In genomic region chr20:45971675-45972499, GRCh38 we compare ENCODE assay signal across 8 cellular contexts. TPM values are rescaled to one million over a fixed set of nuclear protein-coding genes. Genes with fewer than 3 reads are reported as not detected.
DNase-seq lines count a peak whose midpoint lies in the region; ATAC-seq, FAIRE-seq and TF ChIP-seq lines count a peak whose summit lies in the region.

Gene ZNF335 (minus strand): TSS chr20:45972203. CDS start chr20:45971410, 793 bp downstream.

- TF ChIP-seq CTCF in psoas muscle (IDR thresholded peaks at IDR 0.05), result peak; percentile 49

- FAIRE-seq in urothelium cell line (lab: Jason Lieb, UNC), result peak; percentile 86

- ATAC-seq in GM18498 (IDR thresholded peaks at IDR 0.05; ENCODE audit: unreplicated experiment), result peak; percentile 77
- peak; percentile 60 for ATAC-seq in HG02938 (IDR thresholded peaks at IDR 0.05; ENCODE audit: unreplicated experiment)
- ATAC-seq in left ventricle myocardium superior, result peak; percentile 94
- ATAC-seq in psoas muscle, result peak; percentile 90 to 92 (median 92)

- no peaks in the 10 kb centered on the region for H3K27me3 ChIP-seq in psoas muscle (ENCODE audit: insufficient read depth in 3 of 3, low read length in 2 of 3)

- H3K27ac ChIP-seq in angular gyrus (ENCODE audit: low read depth, low read length), result peak within 1 kb of the TSS; percentile 99
- H3K27ac ChIP-seq in psoas muscle, result peak within 1 kb of the TSS; percentile 97

- intact Hi-C loops in left ventricle myocardium superior (cut with micrococcal nuclease) (no loop called here), psoas muscle (cut with DNase I) (loop anchor here in 1 of 2 donors (5.0 kb wide), 1 partner anchor 120 kb away; no protein-coding TSS in a partner anchor)

- H3K4me1 ChIP-seq in psoas muscle, result peaks cover 27% of the 10 kb centered on the region

- H3K9me3 ChIP-seq in psoas muscle, result no peaks in the 10 kb centered on the region

- DNase-seq in NCI-H187 (lab: John Stamatoyannopoulos, UW), result peak; percentile 88 to 97
- peak; percentile 88 to 97 (median 92) for DNase-seq in T-helper 2 cell
- DNase-seq in left ventricle myocardium superior, result peak; percentile 97
- peak; percentile 97 to 99 for DNase-seq in psoas muscle
- peak; percentile 98 for DNase-seq in urothelium cell line (ENCODE audit: low spot score)

- peaks cover 2 to 25% of the 10 kb centered on the region in 2 donors for H3K36me3 ChIP-seq in psoas muscle (ENCODE audit: insufficient read depth in 1 of 2, low read depth in 1 of 2)

- 0% methylated on average over 59 to 72 of the region's 72 CpGs for WGBS in psoas muscle, 3 donors

- H3K4me3 ChIP-seq in psoas muscle, result peak within 1 kb of the TSS; percentile 93

RNA-seq across cellular contexts. Expression of gene ZNF335, which starts in this region (rescaled TPM):
- total RNA-seq in left ventricle myocardium superior, result 10.0 TPM
- 10 to 100 TPM; 10.2 to 11.5 (median 10.9) TPM for total RNA-seq in psoas muscle
- polyA plus RNA-seq in psoas muscle, result 1 to 10 TPM; 6.9 to 9.0 (median 7.2) TPM

Comparison
In these comparisons a context has a peak if more than half of its experiments do, and no peak if none do; other contexts are left out.
1. Peak in every context shown above with its lines: DNase-seq, ATAC-seq, H3K4me3 ChIP-seq and H3K27ac ChIP-seq.